13 cellular contexts compared by ENCODE assay signal in the genomic region with DNA sequence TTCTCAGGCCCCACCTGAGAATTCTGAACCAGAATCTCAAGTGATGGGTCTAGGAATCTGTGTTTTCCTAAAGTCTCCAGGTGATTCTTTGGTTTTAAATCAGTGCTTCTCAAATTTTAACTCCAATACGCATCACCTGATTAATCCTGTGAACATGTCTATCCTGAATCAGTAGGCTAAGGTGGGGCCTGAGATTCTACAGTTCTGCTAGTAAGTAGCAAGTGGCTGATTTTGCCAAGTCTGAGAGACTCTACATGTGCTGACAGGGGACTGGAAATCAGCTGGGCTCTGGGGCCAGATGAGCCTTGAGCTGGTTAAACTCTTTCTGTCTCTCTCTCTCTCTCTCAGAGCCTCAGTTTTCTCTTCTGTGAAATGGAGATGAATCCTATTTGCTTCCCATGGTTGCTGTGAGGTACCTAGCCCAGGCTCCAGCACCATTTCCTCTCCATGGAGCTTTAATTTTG. TPM values are rescaled to one million over a fixed set of nuclear protein-coding genes. Genes with fewer than 3 reads are reported as not detected.
DNase-seq lines count a peak whose midpoint lies in the region; ATAC-seq, FAIRE-seq and TF ChIP-seq lines count a peak whose summit lies in the region.
"Had no signal": no experiment of that assay in that cellular context is flagged by ENCODE, and none has a peak within 500 bp of the region (broad histone marks: within the 10 kb centered on the region; RNA-seq: fewer than 3 reads in every experiment).

No MANE protein-coding gene starts in this region.

- 94% methylated on average over 1 of the region's 1 CpG for WGBS in HepG2 (ENCODE audit: low lambda C conversion rate)
- WGBS in right lobe of liver (ENCODE audit: insufficient coverage, low coverage, low lambda C conversion rate, missing lambda C conversion rate) = 100% methylated on average over 1 of the region's 1 CpG

- peaks cover 88% of the 10 kb centered on the region for H3K4me1 ChIP-seq in HepG2 (ENCODE audit: insufficient read depth, low read length)
- peaks cover 0 to 31% (median 11%) of the 10 kb centered on the region in 4 donors for H3K4me1 ChIP-seq in right lobe of liver
- peaks cover 92% of the 10 kb centered on the region for H3K4me1 ChIP-seq in vagina
- H3K4me1 ChIP-seq in GM23338 (ENCODE audit: insufficient read depth) = no peaks in the 10 kb centered on the region; the same call in 1 of the 2 replicates

- H3K9ac ChIP-seq in HepG2 (ENCODE audit: insufficient read depth, low read depth, low read length) = no peak overlapping the region

- POLR2A ChIA-PET in HepG2 (lab: Yijun Ruan, JAX) = no interaction called here
- POLR2A ChIA-PET in naive thymus-derived CD8-positive, alpha-beta T cell (lab: Charles Lee) = interaction anchor here (0.9 to 37.3 kb wide), 9 partner anchors 3 to 107 kb away, joined by 3 to 2269 read pairs (median 197); a partner anchor contains a TSS

- H3K4me3 ChIP-seq in HepG2 (replicated peaks in 1 of 3; ENCODE audit: insufficient read depth in 1 of 3, low read depth in 2 of 3, low read length in 3 of 3) (no peak overlapping the region), right lobe of liver (no peak overlapping the region), vagina (no peak overlapping the region), GM23338 (no peak overlapping the region)

- no peak for TF ChIP-seq RAD21 in HepG2 (CRISPR knock-in tag; IDR thresholded peaks at IDR 0.05)

- H3K27ac Mint-ChIP-seq in activated naive CD8-positive, alpha-beta T cell treated with anti-CD3 and anti-CD28 coated beads, Interleukin-2, amount 50 U/mL, for 24 hours = peak overlapping the region; percentile 72
- H3K27ac Mint-ChIP-seq in naive thymus-derived CD8-positive, alpha-beta T cell = peak overlapping the region; percentile 90 to 100 (median 96)
- no peak overlapping the region for H3K27ac Mint-ChIP-seq in GM23338

- no peak overlapping the region for H3K4me3 Mint-ChIP-seq in activated naive CD8-positive, alpha-beta T cell treated with anti-CD3 and anti-CD28 coated beads, Interleukin-2, amount 50 U/mL, for 24 hours
- peak overlapping the region in 9 of 10 donors; percentile 75 to 100 (median 84) for H3K4me3 Mint-ChIP-seq in naive thymus-derived CD8-positive, alpha-beta T cell
- H3K4me3 Mint-ChIP-seq in GM23338 = no peak overlapping the region

- no peak overlapping the region for H3K4me2 ChIP-seq in HepG2 (ENCODE audit: low read depth, low read length)
- H3K4me2 ChIP-seq in GM23338 = no peak overlapping the region

- CTCF ChIA-PET in HepG2 (lab: Yijun Ruan, JAX; ENCODE audit: low intra/inter-chr PET ratio, low total read pairs) = no interaction called here

- intact Hi-C loops in HepG2 (cut with micrococcal nuclease; ENCODE audit: unreplicated experiment) (no loop called here), right lobe of liver (cut with DNase I) (no loop called here), vagina (cut with DNase I) (no loop called here)

- no peaks in the 10 kb centered on the region for H4K20me1 ChIP-seq in HepG2 (ENCODE audit: insufficient read depth, low read length)
- H4K20me1 ChIP-seq in GM23338 (replicated peaks; ENCODE audit: insufficient read depth) = no peaks in the 10 kb centered on the region

- no peak for ATAC-seq in HepG2
- ATAC-seq in right lobe of liver = no peak
- ATAC-seq in activated naive CD8-positive, alpha-beta T cell treated with anti-CD3 and anti-CD28 coated beads, Interleukin-2, amount 50 U/mL, for 24 hours = no peak
- no peak for ATAC-seq in naive thymus-derived CD8-positive, alpha-beta T cell
- no peak for ATAC-seq in GM23338
- no peak for ATAC-seq in GM21825 (IDR thresholded peaks at IDR 0.05; ENCODE audit: unreplicated experiment)
- ATAC-seq: HCT116 had no signal

- no peak overlapping the region for H3K27ac ChIP-seq in HepG2 (ENCODE audit: extremely low read length, insufficient read depth, low read length)
- H3K27ac ChIP-seq in right lobe of liver = no peak overlapping the region
- H3K27ac ChIP-seq in vagina = peak overlapping the region; percentile 88
- H3K27ac ChIP-seq in GM23338 (ENCODE audit: low read depth) = no peak overlapping the region
- H3K27ac ChIP-seq: RWPE1 had no signal

- H3K27me3 Mint-ChIP-seq in activated naive CD8-positive, alpha-beta T cell treated with anti-CD3 and anti-CD28 coated beads, Interleukin-2, amount 50 U/mL, for 24 hours = no peaks in the 10 kb centered on the region
- H3K27me3 Mint-ChIP-seq in naive thymus-derived CD8-positive, alpha-beta T cell = no peaks in the 10 kb centered on the region
- H3K27me3 Mint-ChIP-seq in GM23338 (ENCODE audit: insufficient read depth, low read depth, poor library complexity) = peaks cover 18% of the 10 kb centered on the region

- BruUV-seq in HepG2 (replicated peaks; lab: Mats Ljungman, UMichigan) = no TSS peak

- H3K4me1 Mint-ChIP-seq in activated naive CD8-positive, alpha-beta T cell treated with anti-CD3 and anti-CD28 coated beads, Interleukin-2, amount 50 U/mL, for 24 hours = peaks cover 98% of the 10 kb centered on the region
- peaks cover 65 to 100% (median 97%) of the 10 kb centered on the region in 4 donors for H3K4me1 Mint-ChIP-seq in naive thymus-derived CD8-positive, alpha-beta T cell
- H3K4me1 Mint-ChIP-seq in GM23338 = peaks cover 25% of the 10 kb centered on the region

- DNase-seq in HepG2 (ENCODE audit: low spot score) (no peak), right lobe of liver (no peak), vagina (ENCODE audit: extremely low spot score in 2 of 2) (no peak), GM23338 (ENCODE audit: low spot score) (no peak), NCI-H2227 (lab: John Stamatoyannopoulos, UW; ENCODE audit: unreplicated experiment) (no peak)
- no peak for DNase-seq in activated naive CD8-positive, alpha-beta T cell treated with anti-CD3 and anti-CD28 coated beads, Interleukin-2, amount 50 U/mL, for 24 hours
- DNase-seq in naive thymus-derived CD8-positive, alpha-beta T cell = peak in 1 of 10 donors; percentile 24
- DNase-seq: effector CD8-positive, alpha-beta T cell; NCI-H345; stimulated activated naive CD4-positive, alpha-beta T cell treated with Interleukin-2 at 50 U/mL for 16 hours had no signal

- in situ Hi-C loops in HepG2 (cut with HindIII; ENCODE audit: extremely low pct_ligation_motif_present, low pct_unique_long_range_greater_than_20kb) = no loop called here

- H3K27me3 ChIP-seq in HepG2 (ENCODE audit: control insufficient read depth in 1 of 2, insufficient read depth in 2 of 2, low read length in 2 of 2) (peaks cover 3 to 4% of the 10 kb centered on the region in 2 experiments; a peak in 1 of 5 replicates), right lobe of liver (no peaks in the 10 kb centered on the region), vagina (no peaks in the 10 kb centered on the region), GM23338 (ENCODE audit: insufficient read depth) (no peaks in the 10 kb centered on the region)

- H3K9me3 Mint-ChIP-seq in activated naive CD8-positive, alpha-beta T cell treated with anti-CD3 and anti-CD28 coated beads, Interleukin-2, amount 50 U/mL, for 24 hours = no peaks in the 10 kb centered on the region
- no peaks in the 10 kb centered on the region for H3K9me3 Mint-ChIP-seq in naive thymus-derived CD8-positive, alpha-beta T cell
- H3K9me3 Mint-ChIP-seq in GM23338 = no peaks in the 10 kb centered on the region

- H3K9me2 ChIP-seq in GM23338 (ENCODE audit: insufficient read depth) = no peaks in the 10 kb centered on the region

- peaks cover 94% of the 10 kb centered on the region for H3K36me3 Mint-ChIP-seq in activated naive CD8-positive, alpha-beta T cell treated with anti-CD3 and anti-CD28 coated beads, Interleukin-2, amount 50 U/mL, for 24 hours (ENCODE audit: low read depth)
- H3K36me3 Mint-ChIP-seq in naive thymus-derived CD8-positive, alpha-beta T cell = peaks cover 20 to 93% (median 52%) of the 10 kb centered on the region in 3 donors
- H3K36me3 Mint-ChIP-seq in GM23338 (ENCODE audit: low read depth) = no peaks in the 10 kb centered on the region

- H2AFZ ChIP-seq in HepG2 (ENCODE audit: low read length) (no peak overlapping the region), GM23338 (no peak overlapping the region)

- no peaks in the 10 kb centered on the region for H3K79me2 ChIP-seq in HepG2 (ENCODE audit: insufficient read depth, low read length)
- H3K79me2 ChIP-seq in GM23338 (replicated peaks; ENCODE audit: insufficient read depth) = no peaks in the 10 kb centered on the region

- H3K9me3 ChIP-seq in HepG2 (ENCODE audit: low read length) = no peaks in the 10 kb centered on the region
- no peaks in the 10 kb centered on the region for H3K9me3 ChIP-seq in right lobe of liver
- no peaks in the 10 kb centered on the region for H3K9me3 ChIP-seq in vagina

- no peaks in the 10 kb centered on the region for H3K36me3 ChIP-seq in HepG2 (replicated peaks in 1 of 2; ENCODE audit: control insufficient read depth in 1 of 2, insufficient read depth in 2 of 2, low read length in 2 of 2)
- no peaks in the 10 kb centered on the region for H3K36me3 ChIP-seq in right lobe of liver
- no peaks in the 10 kb centered on the region for H3K36me3 ChIP-seq in vagina
- no peaks in the 10 kb centered on the region for H3K36me3 ChIP-seq in GM23338 (ENCODE audit: insufficient read depth)

- TF ChIP-seq EP300 in HepG2 (IDR thresholded peaks at IDR 0.05; ENCODE audit: low read depth in 2 of 2, low read length in 2 of 2) = no peak
- no peak for TF ChIP-seq EP300 in HepG2 (CRISPR knock-in tag; IDR thresholded peaks at IDR 0.05; ENCODE audit: borderline replicate concordance)

- TF ChIP-seq CTCF in HepG2 (CRISPR knock-in tag; IDR thresholded peaks at IDR 0.05) = no peak
- TF ChIP-seq CTCF in right lobe of liver (IDR thresholded peaks at IDR 0.05) = no peak
- no peak for TF ChIP-seq CTCF in vagina (IDR thresholded peaks at IDR 0.05)
- TF ChIP-seq CTCF in GM23338 (conservative IDR thresholded peaks at IDR 0.05; ENCODE audit: low read depth in 2 of 2) = no peak

- TF ChIP-seq POLR2A in HepG2 (IDR thresholded peaks at IDR 0.05; ENCODE audit: insufficient read depth in 1 of 2, low read depth in 2 of 2, low read length in 2 of 2) = no peak
- no peak for TF ChIP-seq POLR2A in right lobe of liver (IDR thresholded peaks at IDR 0.05)
- TF ChIP-seq POLR2A in vagina (IDR thresholded peaks at IDR 0.05) = no peak

- H3F3A ChIP-seq in GM23338 (replicated peaks; ENCODE audit: low read depth) = no peaks in the 10 kb centered on the region

- no peak for FAIRE-seq in HepG2 (lab: Jason Lieb, UNC)

RNA-seq across cellular contexts. Expression of a gene that starts 9.0 kb away (rescaled TPM):
- 0.04 TPM in 1 of 2 replicates, not detected in the other for total RNA-seq in HepG2 (2016; rRNA removed; fragmentation: Illumina TruSeq; extraction: Trizol)
- not detected in 2 replicates for total RNA-seq in HepG2 (2016; cell fraction: cytosol; rRNA removed; fragmentation: Illumina TruSeq; extraction: Trizol; ENCODE audit: low read depth)
- 0.09 TPM in 1 of 2 replicates, not detected in the other for total RNA-seq in HepG2 (2016; cell fraction: insoluble cytoplasmic fraction; rRNA removed; fragmentation: Illumina TruSeq; extraction: Trizol)
- total RNA-seq in HepG2 (2016; cell fraction: membrane; rRNA removed; fragmentation: Illumina TruSeq; extraction: Trizol) = not detected in 2 replicates
- total RNA-seq in HepG2 (2016; cell fraction: nucleus; rRNA removed; fragmentation: Illumina TruSeq; extraction: Trizol) = not detected in 2 replicates
- polyA plus RNA-seq in HepG2 (2011; rRNA removed) = 0.53 and 0.55 TPM in 2 replicates
- 0.59 and 0.70 TPM in 2 replicates for polyA plus RNA-seq in HepG2 (2011; cell fraction: cytosol; rRNA removed)
- polyA plus RNA-seq in HepG2 (2011; cell fraction: nucleus; rRNA removed) = 0.31 and 1.1 TPM in 2 replicates
- 1.1 and 1.5 TPM in 2 replicates for polyA plus RNA-seq in HepG2 (2012)
- not detected in 2 replicates for polyA plus RNA-seq in HepG2 (2016; cell fraction: cytosol; fragmentation: Illumina TruSeq; extraction: Trizol; ENCODE audit: low read depth)
- not detected in 2 replicates for polyA plus RNA-seq in HepG2 (2016; cell fraction: insoluble cytoplasmic fraction; fragmentation: Illumina TruSeq; extraction: Trizol; ENCODE audit: low read depth)
- not detected in 2 replicates for polyA plus RNA-seq in HepG2 (2016; cell fraction: membrane; fragmentation: Illumina TruSeq; extraction: Trizol; ENCODE audit: low read depth)
- not detected in 2 replicates for polyA plus RNA-seq in HepG2 (2016; cell fraction: nucleus; fragmentation: Illumina TruSeq; extraction: Trizol; ENCODE audit: insufficient read depth, low read depth)
- 1.4 and 3.5 TPM in 2 replicates for polyA minus RNA-seq in HepG2 (2011; rRNA and poly(A)+ RNA removed; ENCODE audit: low replicate concordance)
- polyA minus RNA-seq in HepG2 (2011; cell fraction: cytosol; rRNA and poly(A)+ RNA removed) = 0.40 TPM in 1 of 2 replicates, not detected in the other
- 0.37 TPM in 1 of 2 replicates, not detected in the other for polyA minus RNA-seq in HepG2 (2011; cell fraction: nucleus; rRNA and poly(A)+ RNA removed)
- total RNA-seq in right lobe of liver = under 1 TPM in 4 of 6 experiments, not detected in 2; 0.12 to 0.58 (median 0.28) TPM
- 100 to 1,000 TPM; 571 to 574 TPM for total RNA-seq in naive thymus-derived CD8-positive, alpha-beta T cell
- polyA plus RNA-seq in naive thymus-derived CD8-positive, alpha-beta T cell = 1,000 to 10,000 TPM in 2 of 3 donors, 100 to 1,000 TPM in 1; 897 to 2,008 (median 1,531) TPM
- not detected for total RNA-seq in vagina
- 0.59 TPM in 1 of 2 replicates, not detected in the other for total RNA-seq in GM23338 (2014; rRNA removed; shearing (Covaris generic))
- polyA plus RNA-seq in GM23338 (2016; fragmentation: Nextera tagmentation; extraction: Ambion mirVana) = 0.37 and 0.75 TPM in 2 replicates

RNA-seq across cellular contexts. Expression of a gene that starts 54.8 kb away (rescaled TPM):
- total RNA-seq in HepG2 (2016; rRNA removed; fragmentation: Illumina TruSeq; extraction: Trizol) (0.58 TPM in 2 replicates), right lobe of liver (not detected), vagina (296 TPM)
- total RNA-seq in HepG2 (2016; cell fraction: cytosol; rRNA removed; fragmentation: Illumina TruSeq; extraction: Trizol; ENCODE audit: low read depth) = 0.18 and 0.20 TPM in 2 replicates
- total RNA-seq in HepG2 (2016; cell fraction: insoluble cytoplasmic fraction; rRNA removed; fragmentation: Illumina TruSeq; extraction: Trizol) = 0.32 and 0.51 TPM in 2 replicates
- total RNA-seq in HepG2 (2016; cell fraction: membrane; rRNA removed; fragmentation: Illumina TruSeq; extraction: Trizol) = 0.31 and 0.38 TPM in 2 replicates
- total RNA-seq in HepG2 (2016; cell fraction: nucleus; rRNA removed; fragmentation: Illumina TruSeq; extraction: Trizol) = 0.37 and 1.3 TPM in 2 replicates
- polyA plus RNA-seq in HepG2 (2011; rRNA removed) (1.7 and 2.1 TPM in 2 replicates), GM23338 (2016; fragmentation: Nextera tagmentation; extraction: Ambion mirVana) (0.31 and 0.64 TPM in 2 replicates)
- 0.69 and 1.3 TPM in 2 replicates for polyA plus RNA-seq in HepG2 (2011; cell fraction: cytosol; rRNA removed)
- 7.1 and 10.8 TPM in 2 replicates for polyA plus RNA-seq in HepG2 (2011; cell fraction: nucleus; rRNA removed)
- 0.37 and 0.42 TPM in 2 replicates for polyA plus RNA-seq in HepG2 (2012)
- 0.20 and 0.22 TPM in 2 replicates for polyA plus RNA-seq in HepG2 (2016; cell fraction: cytosol; fragmentation: Illumina TruSeq; extraction: Trizol; ENCODE audit: low read depth)
- 1.3 and 2.3 TPM in 2 replicates for polyA plus RNA-seq in HepG2 (2016; cell fraction: insoluble cytoplasmic fraction; fragmentation: Illumina TruSeq; extraction: Trizol; ENCODE audit: low read depth)
- 0.34 and 0.72 TPM in 2 replicates for polyA plus RNA-seq in HepG2 (2016; cell fraction: membrane; fragmentation: Illumina TruSeq; extraction: Trizol; ENCODE audit: low read depth)
- polyA plus RNA-seq in HepG2 (2016; cell fraction: nucleus; fragmentation: Illumina TruSeq; extraction: Trizol; ENCODE audit: insufficient read depth, low read depth) = 4.4 and 6.8 TPM in 2 replicates
- polyA minus RNA-seq in HepG2 (2011; rRNA and poly(A)+ RNA removed; ENCODE audit: low replicate concordance) = 7.4 and 24.1 TPM in 2 replicates
- 2.6 and 3.7 TPM in 2 replicates for polyA minus RNA-seq in HepG2 (2011; cell fraction: cytosol; rRNA and poly(A)+ RNA removed)
- 4.0 and 6.1 TPM in 2 replicates for polyA minus RNA-seq in HepG2 (2011; cell fraction: nucleus; rRNA and poly(A)+ RNA removed)
- not detected for total RNA-seq in naive thymus-derived CD8-positive, alpha-beta T cell
- polyA plus RNA-seq in naive thymus-derived CD8-positive, alpha-beta T cell = not detected
- 0.08 and 4.9 TPM in 2 replicates for total RNA-seq in GM23338 (2014; rRNA removed; shearing (Covaris generic))

Comparison
In these comparisons a context has a peak if more than half of its experiments do, and no peak if none do; other contexts are left out.
1. H3K4me3 Mint-ChIP-seq: peak in naive thymus-derived CD8-positive, alpha-beta T cell (9 of 10); none in activated naive CD8-positive, alpha-beta T cell treated with anti-CD3 and anti-CD28 coated beads, Interleukin-2, amount 50 U/mL, for 24 hours (single experiment) and GM23338 (single experiment).
2. RNA of a gene that starts 9.0 kb away (total RNA-seq): 571 to 574 TPM in naive thymus-derived CD8-positive, alpha-beta T cell; 0.59 TPM in GM23338, 0.12 to 0.58 TPM in right lobe of liver, not detected in vagina (single experiment) and 0.04 to 0.09 TPM in HepG2; every median in the first group is over 100 times any median in the second.
3. RNA of a gene that starts 54.8 kb away (total RNA-seq): 296 TPM in vagina (single experiment); 0.08 to 4.9 TPM in GM23338, 0.18 to 1.3 TPM in HepG2, not detected in naive thymus-derived CD8-positive, alpha-beta T cell and not detected in right lobe of liver; every median in the first group is over 10 times any median in the second.